ENCODE assay signal across 8 cellular contexts in the genomic region with DNA sequence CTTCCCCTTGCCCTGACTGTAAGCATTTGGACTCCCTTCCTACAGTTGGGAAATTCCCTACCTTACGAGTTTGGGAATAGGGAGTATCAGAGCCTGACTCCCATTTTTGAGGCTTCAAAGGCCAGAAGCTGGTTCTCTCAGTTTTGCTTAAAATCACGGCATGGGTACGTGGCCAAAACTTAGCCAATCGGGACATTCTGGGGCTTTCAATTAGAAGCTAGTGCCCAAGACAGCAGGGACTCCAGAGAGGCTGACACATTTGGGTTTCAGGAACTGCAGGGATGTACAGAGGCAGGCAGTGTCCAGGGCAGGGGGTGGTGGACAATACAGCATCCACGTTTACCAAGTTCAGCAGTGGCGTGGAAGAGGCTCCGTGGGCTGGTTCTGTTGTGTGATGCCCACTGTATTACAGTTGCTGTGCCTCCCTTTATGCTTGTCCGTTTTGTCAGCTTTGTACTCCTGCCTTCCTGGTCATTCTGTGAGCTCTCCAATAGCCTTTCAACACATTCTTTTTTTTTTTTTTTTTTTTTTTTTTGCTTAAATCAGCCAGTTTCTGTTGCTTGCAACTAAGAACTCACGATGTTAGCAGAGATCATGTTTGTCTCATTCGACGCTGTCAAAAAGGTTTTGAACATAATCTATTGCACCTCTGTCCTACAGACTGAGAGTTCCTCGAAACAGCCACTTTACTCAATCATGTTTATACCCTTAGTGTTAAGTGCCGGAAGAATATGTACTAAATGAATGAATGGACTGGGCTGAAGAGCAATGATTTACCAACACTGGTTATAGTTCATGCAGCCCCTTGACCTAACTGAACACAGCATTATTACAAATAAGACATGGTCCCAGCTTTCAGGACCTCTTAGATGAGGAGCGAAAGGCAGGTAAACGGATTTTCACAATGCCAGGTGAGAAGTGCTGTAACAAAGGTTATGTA. TPM values are rescaled to one million over a fixed set of nuclear protein-coding genes. Genes with fewer than 3 reads are reported as not detected.
A peak's percentile ranks its signal among the peaks of the same experiment; 100 is the strongest.
DNase-seq lines count a peak whose midpoint lies in the region; ATAC-seq and TF ChIP-seq lines count a peak whose summit lies in the region.

No MANE protein-coding gene starts in this region.

- H3K36me3 ChIP-seq in SK-N-SH (replicated peaks in 1 of 2; ENCODE audit: control insufficient read depth in 1 of 2, insufficient read depth in 2 of 2, low read length in 1 of 2) = peaks cover 8 to 14% of the 10 kb centered on the region in 2 experiments
- no peaks in the 10 kb centered on the region; the same call in 1 of the 2 replicates for H3K36me3 ChIP-seq in iPS DF 6.9 (ENCODE audit: control insufficient read depth, insufficient read depth, low read length)
- peaks cover 0 to 13% (median 0%) of the 10 kb centered on the region in 4 donors for H3K36me3 ChIP-seq in stomach

- no peaks in the 10 kb centered on the region for H3F3A ChIP-seq in SK-N-SH (replicated peaks; ENCODE audit: insufficient read depth)

- POLR2A ChIA-PET in SK-N-SH (lab: Yijun Ruan, JAX) = no interaction called here

- ATAC-seq in SK-N-SH treated with all-trans-retinoic acid at 6 μM for 48 hours (no peak), HG03139 (IDR thresholded peaks at IDR 0.05; ENCODE audit: unreplicated experiment) (no peak)

- peak overlapping the region; percentile 96 for H2AFZ ChIP-seq in SK-N-SH (ENCODE audit: low read depth)

- TF ChIP-seq CTCF in SK-N-SH (IDR thresholded peaks at IDR 0.05) = no peak
- no peak for TF ChIP-seq CTCF in WI38 (IDR thresholded peaks at IDR 0.05; ENCODE audit: low read depth, low read length)
- TF ChIP-seq CTCF in stomach (IDR thresholded peaks at IDR 0.05) = no peak

- intact Hi-C loops in stomach (cut with DNase I; ENCODE audit: low total_unique reads) = no loop called here

- DNase-seq in SK-N-SH (peak; percentile 33), iPS DF 6.9 (ENCODE audit: low read depth, low spot score) (no peak), stomach (no peak), cortex of kidney (lab: John Stamatoyannopoulos, UW) (no peak)
- DNase-seq in activated CD4-positive, CD25-positive, alpha-beta regulatory T cell (lab: John Stamatoyannopoulos, UW) = no peak

- H3K4me3 ChIP-seq in SK-N-SH (ENCODE audit: low read depth in 2 of 2, low read length in 1 of 2) (peak overlapping the region; percentile 94 to 98), WI38 (ENCODE audit: low read depth, low read length) (peak overlapping the region; percentile 97), iPS DF 6.9 (ENCODE audit: low read length) (peak overlapping the region; percentile 75; the same call in 1 of the 2 replicates), stomach (peak overlapping the region; percentile 87 to 97 (median 92))

- TF ChIP-seq POLR2A in stomach (IDR thresholded peaks at IDR 0.05) = no peak

- H3K27ac ChIP-seq in SK-N-SH (ENCODE audit: low read depth in 2 of 2, low read length in 1 of 2) (peak overlapping the region in 1 of 2 experiments; percentile 80; a peak in 1 of 4 replicates), iPS DF 6.9 (ENCODE audit: low read length) (no peak overlapping the region), stomach (peak overlapping the region in 3 of 5 donors; percentile 85 to 90 (median 85))

- WGBS in SK-N-SH (ENCODE audit: low lambda C conversion rate) = 40% methylated on average over 15 of the region's 15 CpGs
- WGBS in iPS DF 6.9 (ENCODE audit: insufficient coverage, insufficient read length) = no CpG with 5 or more reads among the region's 15 CpGs
- WGBS in stomach, 5 donors = 40 to 45% (median 42%) methylated on average over 15 of the region's 15 CpGs

- CTCF ChIA-PET in SK-N-SH (lab: Yijun Ruan, JAX) = interaction anchor here (1.2 to 2.3 kb wide), 3 partner anchors 26 to 61 kb away, joined by 3 to 11 read pairs (median 3); no protein-coding TSS in a partner anchor

- no peaks in the 10 kb centered on the region for H3K9me2 ChIP-seq in SK-N-SH

- no peak for TF ChIP-seq RAD21 in SK-N-SH (IDR thresholded peaks at IDR 0.05; ENCODE audit: low read length)

- no peaks in the 10 kb centered on the region for H4K20me1 ChIP-seq in SK-N-SH (ENCODE audit: insufficient read depth)

- H3K9ac ChIP-seq in SK-N-SH = peak overlapping the region; percentile 76

- H3K9me3 ChIP-seq in SK-N-SH (no peaks in the 10 kb centered on the region), iPS DF 6.9 (ENCODE audit: control insufficient read depth, insufficient read depth, low read length) (no peaks in the 10 kb centered on the region), stomach (no peaks in the 10 kb centered on the region)

- H3K79me2 ChIP-seq in SK-N-SH (ENCODE audit: insufficient read depth) = peaks cover 48% of the 10 kb centered on the region

- H3K27me3 ChIP-seq in SK-N-SH (ENCODE audit: insufficient read depth) (no peaks in the 10 kb centered on the region), iPS DF 6.9 (ENCODE audit: control insufficient read depth, insufficient read depth, low read length) (no peaks in the 10 kb centered on the region), stomach (no peaks in the 10 kb centered on the region)

- peaks cover 0 to 17% of the 10 kb centered on the region in 2 experiments; a peak in 2 of 4 replicates for H3K4me1 ChIP-seq in SK-N-SH (ENCODE audit: control insufficient read depth in 1 of 2, insufficient read depth in 2 of 2, low read depth in 1 of 2, low read length in 1 of 2)
- 0 out of 2 replicates have a peak, but pooled peaks cover 2% of the 10 kb centered on the region for H3K4me1 ChIP-seq in iPS DF 6.9 (ENCODE audit: control insufficient read depth, insufficient read depth, low read length)
- H3K4me1 ChIP-seq in stomach = peaks cover 15 to 31% (median 20%) of the 10 kb centered on the region in 4 donors

- TF ChIP-seq EP300 in SK-N-SH (IDR thresholded peaks at IDR 0.05; ENCODE audit: borderline replicate concordance in 1 of 2, low read depth in 1 of 2, low read length in 1 of 2) = no peak
- TF ChIP-seq EP300 in stomach (IDR thresholded peaks at IDR 0.05) = no peak

- H3K4me2 ChIP-seq in SK-N-SH = peak overlapping the region; percentile 96

TF ChIP-seq in SK-N-SH, 30 proteins besides CTCF, POLR2A, EP300 and RAD21 (continues in another document):
- TF ChIP-seq YY1 (IDR thresholded peaks at IDR 0.05; ENCODE audit: low read depth) = no peak
- no peak for TF ChIP-seq NFIC (IDR thresholded peaks at IDR 0.05; ENCODE audit: borderline replicate concordance)
- TF ChIP-seq, protein P1, sequence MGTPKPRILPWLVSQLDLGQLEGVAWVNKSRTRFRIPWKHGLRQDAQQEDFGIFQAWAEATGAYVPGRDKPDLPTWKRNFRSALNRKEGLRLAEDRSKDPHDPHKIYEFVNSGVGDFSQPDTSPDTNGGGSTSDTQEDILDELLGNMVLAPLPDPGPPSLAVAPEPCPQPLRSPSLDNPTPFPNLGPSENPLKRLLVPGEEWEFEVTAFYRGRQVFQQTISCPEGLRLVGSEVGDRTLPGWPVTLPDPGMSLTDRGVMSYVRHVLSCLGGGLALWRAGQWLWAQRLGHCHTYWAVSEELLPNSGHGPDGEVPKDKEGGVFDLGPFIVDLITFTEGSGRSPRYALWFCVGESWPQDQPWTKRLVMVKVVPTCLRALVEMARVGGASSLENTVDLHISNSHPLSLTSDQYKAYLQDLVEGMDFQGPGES (IDR thresholded peaks at IDR 0.05; ENCODE audit: low read depth, low read length) = no peak
- no peak for TF ChIP-seq FOXJ3 (CRISPR knock-in tag; IDR thresholded peaks at IDR 0.05)
- TF ChIP-seq, protein P2, sequence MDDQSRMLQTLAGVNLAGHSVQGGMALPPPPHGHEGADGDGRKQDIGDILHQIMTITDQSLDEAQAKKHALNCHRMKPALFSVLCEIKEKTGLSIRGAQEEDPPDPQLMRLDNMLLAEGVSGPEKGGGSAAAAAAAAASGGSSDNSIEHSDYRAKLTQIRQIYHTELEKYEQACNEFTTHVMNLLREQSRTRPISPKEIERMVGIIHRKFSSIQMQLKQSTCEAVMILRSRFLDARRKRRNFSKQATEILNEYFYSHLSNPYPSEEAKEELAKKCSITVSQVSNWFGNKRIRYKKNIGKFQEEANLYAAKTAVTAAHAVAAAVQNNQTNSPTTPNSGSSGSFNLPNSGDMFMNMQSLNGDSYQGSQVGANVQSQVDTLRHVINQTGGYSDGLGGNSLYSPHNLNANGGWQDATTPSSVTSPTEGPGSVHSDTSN (IDR thresholded peaks at IDR 0.05) = no peak
- no peak for TF ChIP-seq RXRA (IDR thresholded peaks at IDR 0.05; ENCODE audit: borderline replicate concordance, low read depth)

TF ChIP-seq in SK-N-SH treated with all-trans-retinoic acid at 6 μM for 48 hours, 23 proteins besides CTCF, POLR2A, EP300 and RAD21 (continues in another document):
- TF ChIP-seq, protein P3, sequence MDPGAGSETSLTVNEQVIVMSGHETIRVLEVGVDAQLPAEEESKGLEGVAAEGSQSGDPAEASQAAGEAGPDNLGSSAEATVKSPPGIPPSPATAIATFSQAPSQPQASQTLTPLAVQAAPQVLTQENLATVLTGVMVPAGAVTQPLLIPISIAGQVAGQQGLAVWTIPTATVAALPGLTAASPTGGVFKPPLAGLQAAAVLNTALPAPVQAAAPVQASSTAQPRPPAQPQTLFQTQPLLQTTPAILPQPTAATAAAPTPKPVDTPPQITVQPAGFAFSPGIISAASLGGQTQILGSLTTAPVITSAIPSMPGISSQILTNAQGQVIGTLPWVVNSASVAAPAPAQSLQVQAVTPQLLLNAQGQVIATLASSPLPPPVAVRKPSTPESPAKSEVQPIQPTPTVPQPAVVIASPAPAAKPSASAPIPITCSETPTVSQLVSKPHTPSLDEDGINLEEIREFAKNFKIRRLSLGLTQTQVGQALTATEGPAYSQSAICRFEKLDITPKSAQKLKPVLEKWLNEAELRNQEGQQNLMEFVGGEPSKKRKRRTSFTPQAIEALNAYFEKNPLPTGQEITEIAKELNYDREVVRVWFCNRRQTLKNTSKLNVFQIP (CRISPR knock-in tag; IDR thresholded peaks at IDR 0.05; ENCODE audit: borderline replicate concordance, low read depth) = no peak

RNA-seq across cellular contexts. Expression of a gene that starts 1.1 kb away (rescaled TPM):
- polyA plus RNA-seq in SK-N-SH (2012; rRNA removed) (20.8 and 21.8 TPM in 2 replicates), stomach (10 to 100 TPM; 49.2 to 56.5 (median 53.6) TPM)
- polyA plus RNA-seq in SK-N-SH (2012; cell fraction: cytosol; rRNA removed) = 30.8 and 39.4 TPM in 2 replicates
- 10.2 and 10.5 TPM in 2 replicates for polyA plus RNA-seq in SK-N-SH (2012; cell fraction: nucleus; rRNA removed)
- 10 to 100 TPM in 2 of 5 donors, 1 to 10 TPM in 2, not detected in 1; 2.9 to 25.7 (median 11.8) TPM for total RNA-seq in stomach

RNA-seq across cellular contexts. Expression of a gene that starts 25.0 kb away (rescaled TPM):
- polyA plus RNA-seq in SK-N-SH (2012; rRNA removed) (5.5 and 5.6 TPM in 2 replicates), stomach (1 to 10 TPM; 4.2 to 6.0 (median 4.7) TPM)
- 3.2 and 3.5 TPM in 2 replicates for polyA plus RNA-seq in SK-N-SH (2012; cell fraction: cytosol; rRNA removed)
- 15.0 and 18.3 TPM in 2 replicates for polyA plus RNA-seq in SK-N-SH (2012; cell fraction: nucleus; rRNA removed)
- 10 to 100 TPM in 2 of 5 donors, 1 to 10 TPM in 3; 2.3 to 18.3 (median 7.0) TPM for total RNA-seq in stomach
